11 cellular contexts compared by ENCODE assay signal in genomic region chr3:45667569-45667967, GRCh38. TPM values are rescaled to one million over a fixed set of nuclear protein-coding genes. Genes with fewer than 3 reads are reported as not detected.
DNase-seq lines count a peak whose midpoint lies in the region; ATAC-seq, FAIRE-seq and TF ChIP-seq lines count a peak whose summit lies in the region.
"Had no signal": no experiment of that assay in that cellular context is flagged by ENCODE, and none has a peak within 500 bp of the region (broad histone marks: within the 10 kb centered on the region; RNA-seq: fewer than 3 reads in every experiment).

No MANE protein-coding gene starts in this region.

- CTCF ChIA-PET in AG04450 (lab: Charles Lee), result interaction anchor here (0.6 to 3.0 kb wide), 7 partner anchors 8 to 655 kb away, joined by 3 to 18 read pairs (median 5); no protein-coding TSS in a partner anchor

- no peak for TF ChIP-seq CTCF in AG04450 (IDR thresholded peaks at IDR 0.05; ENCODE audit: low read depth, low read length)
- TF ChIP-seq CTCF in HFFc6 (IDR thresholded peaks at IDR 0.05), result no peak
- no peak for TF ChIP-seq CTCF in astrocyte (IDR thresholded peaks at IDR 0.05; ENCODE audit: insufficient read depth, low read depth, low read length)
- no peak for TF ChIP-seq CTCF in omental fat pad (IDR thresholded peaks at IDR 0.05)

- peaks cover 6% of the 10 kb centered on the region for H3K36me3 ChIP-seq in astrocyte (ENCODE audit: insufficient read depth, low read length)

- no peak overlapping the region for H2AFZ ChIP-seq in astrocyte (ENCODE audit: low read depth, low read length)

- H3K4me2 ChIP-seq in astrocyte (ENCODE audit: low read length), result peak overlapping the region; percentile 65

- peak overlapping the region; percentile 78 for H3K9ac ChIP-seq in astrocyte (ENCODE audit: low read length)

- no peaks in the 10 kb centered on the region for H4K20me1 ChIP-seq in astrocyte (ENCODE audit: insufficient read depth, low read length)

- H3K4me3 ChIP-seq in AG04450 (ENCODE audit: low read depth, low read length), result no peak overlapping the region
- H3K4me3 ChIP-seq in astrocyte (ENCODE audit: insufficient read depth, low read depth, low read length), result peak overlapping the region; percentile 12
- H3K4me3 ChIP-seq: mucosa of descending colon had no signal

- H3K36me3 Mint-ChIP-seq in HFFc6 (ENCODE audit: low read depth) (peaks cover 29% of the 10 kb centered on the region), astrocyte (ENCODE audit: low read depth, unreplicated experiment) (peaks cover 15% of the 10 kb centered on the region)

- no peaks in the 10 kb centered on the region for H3K9me3 ChIP-seq in AG04450 (ENCODE audit: control insufficient read depth, insufficient read depth, low read length)
- H3K9me3 ChIP-seq in astrocyte (ENCODE audit: insufficient read depth, low read depth, low read length), result no peaks in the 10 kb centered on the region
- H3K9me3 ChIP-seq: mucosa of descending colon had no signal

- peaks cover 16% of the 10 kb centered on the region for H3K79me2 ChIP-seq in astrocyte (ENCODE audit: insufficient read depth, low read length)

- ATAC-seq in omental fat pad (ENCODE audit: low FRiP score), result peak; percentile 10

- peaks cover 62% of the 10 kb centered on the region for H3K4me1 Mint-ChIP-seq in HFFc6 (ENCODE audit: low read depth)
- H3K4me1 Mint-ChIP-seq in astrocyte (ENCODE audit: low read depth, unreplicated experiment), result peaks cover 38% of the 10 kb centered on the region

- H3K4me3 Mint-ChIP-seq in HFFc6 (peak overlapping the region; percentile 44), astrocyte (ENCODE audit: unreplicated experiment) (no peak overlapping the region)

- FAIRE-seq in astrocyte (lab: Jason Lieb, UNC), result no peak
- FAIRE-seq in urothelium cell line (lab: Jason Lieb, UNC), result no peak
- FAIRE-seq: GM12891, HTR-8/SVneo had no signal

- H3K27me3 Mint-ChIP-seq in HFFc6 (ENCODE audit: insufficient read depth) (peaks cover 2% of the 10 kb centered on the region), astrocyte (ENCODE audit: low read depth, unreplicated experiment) (no peaks in the 10 kb centered on the region)
- H3K27me3 Mint-ChIP-seq: progenitor cell of endocrine pancreas had no signal

- H3K4me1 ChIP-seq in astrocyte (ENCODE audit: insufficient read depth, low read length), result peaks cover 40% of the 10 kb centered on the region

- H3K9me3 Mint-ChIP-seq in HFFc6 (no peaks in the 10 kb centered on the region), astrocyte (ENCODE audit: unreplicated experiment) (no peaks in the 10 kb centered on the region)

- H3K27me3 ChIP-seq in AG04450 (ENCODE audit: control insufficient read depth, insufficient read depth, low read length), result no peaks in the 10 kb centered on the region
- H3K27me3 ChIP-seq in astrocyte (ENCODE audit: insufficient read depth, low read length), result no peaks in the 10 kb centered on the region

- DNase-seq in AG04450 (ENCODE audit: low read depth, low spot score), result no peak
- no peak for DNase-seq in HFFc6
- no peak for DNase-seq in astrocyte (ENCODE audit: low read depth)
- DNase-seq in omental fat pad (ENCODE audit: low spot score), result no peak
- DNase-seq in KG1 (lab: John Stamatoyannopoulos, UW), result no peak
- no peak for DNase-seq in urothelium cell line (ENCODE audit: low spot score)
- no peak for DNase-seq in NCI-H1694 (lab: John Stamatoyannopoulos, UW)
- DNase-seq: mucosa of descending colon had no signal

- POLR2A ChIA-PET in AG04450 (lab: Yijun Ruan, JAX), result interaction anchor here (0.7 to 1.2 kb wide), 3 partner anchors 8 to 32 kb away, joined by 3 to 14 read pairs (median 3); no protein-coding TSS in a partner anchor

- H3K27ac Mint-ChIP-seq in HFFc6, result peak overlapping the region; percentile 92
- H3K27ac Mint-ChIP-seq in astrocyte (ENCODE audit: unreplicated experiment), result peak overlapping the region; percentile 89
- H3K27ac Mint-ChIP-seq: progenitor cell of endocrine pancreas had no signal

- peak overlapping the region; percentile 92 for H3K27ac ChIP-seq in AG04450 (ENCODE audit: low read depth, low read length)
- peak overlapping the region; percentile 96 for H3K27ac ChIP-seq in astrocyte (ENCODE audit: low read depth, low read length)

RNA-seq across cellular contexts. Expression of gene SACM1L, which starts 21.6 kb away (rescaled TPM):
- polyA plus RNA-seq in AG04450 (2011; rRNA removed), result 26.4 and 35.5 TPM in 2 replicates
- polyA minus RNA-seq in AG04450 (2011; rRNA and poly(A)+ RNA removed), result 33.8 and 48.1 TPM in 2 replicates
- total RNA-seq in HFFc6 (2021; fragmentation: NEBNext Ultra II Directional; extraction: Animal tissue kit (Norgen Biotek cat#: 25700)), result 10 to 100 TPM; 43.9 to 51.3 (median 47.8) TPM
- total RNA-seq in astrocyte, result 39.4 and 41.2 TPM in 2 replicates
- 10 to 100 TPM; 36.9 to 63.4 (median 49.5) TPM for total RNA-seq in omental fat pad
